14 cellular contexts compared by ENCODE assay signal in the genomic region with DNA sequence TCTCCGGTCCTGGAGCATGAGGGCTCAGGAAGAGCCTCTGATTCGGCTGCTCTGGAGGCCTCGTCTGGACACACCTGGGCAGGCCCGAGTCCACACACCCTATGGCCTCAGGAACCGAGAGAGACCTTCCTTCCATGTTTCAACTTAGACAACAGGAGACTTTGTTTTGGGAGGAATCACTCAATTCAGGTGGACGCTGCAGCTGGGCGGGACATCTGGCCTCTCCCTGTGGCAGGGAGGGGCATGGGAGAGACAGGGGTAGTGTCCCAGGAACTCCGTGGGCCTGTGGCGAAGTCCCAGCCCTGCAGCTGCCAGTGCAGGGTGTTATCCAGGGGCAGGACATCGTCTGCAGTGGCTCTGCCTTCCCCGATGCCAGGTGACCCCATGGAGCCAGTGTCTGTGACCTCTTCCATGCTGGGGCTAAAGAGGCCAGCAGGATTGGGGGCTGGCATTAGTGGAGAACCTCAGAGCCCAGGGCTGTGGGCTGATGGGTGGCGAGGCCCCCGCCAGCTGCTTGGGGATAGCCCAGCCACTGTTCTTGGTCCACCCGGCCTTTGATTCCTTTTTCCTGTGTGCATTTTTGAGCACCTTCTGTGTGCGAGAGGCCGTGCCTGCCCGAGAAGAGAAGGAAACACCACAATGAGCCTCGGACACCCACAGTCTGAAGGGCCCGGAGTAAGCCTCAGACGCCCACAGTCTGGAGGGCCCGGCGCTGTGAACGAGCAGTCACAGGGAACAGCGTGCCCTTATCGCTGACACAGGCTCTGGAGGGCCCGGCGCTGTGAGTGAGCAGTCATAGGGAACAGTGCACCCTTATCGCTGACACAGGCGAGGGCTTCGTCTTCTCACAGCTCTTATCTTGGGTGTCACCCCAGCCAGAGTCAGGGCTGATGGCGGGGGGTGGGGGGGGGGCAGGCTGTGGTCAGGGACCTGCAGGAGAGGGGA. TPM values are rescaled to one million over a fixed set of nuclear protein-coding genes. Genes with fewer than 3 reads are reported as not detected.
DNase-seq lines count a peak whose midpoint lies in the region; TF ChIP-seq lines count a peak whose summit lies in the region.
"Had no signal": no experiment of that assay in that cellular context is flagged by ENCODE, and none has a peak within 500 bp of the region (broad histone marks: within the 10 kb centered on the region; RNA-seq: fewer than 3 reads in every experiment).

No MANE protein-coding gene starts in this region.

- H3K27ac Mint-ChIP-seq in immature natural killer cell (no peak overlapping the region), glutamatergic neuron (ENCODE audit: unreplicated experiment) (no peak overlapping the region)
- H3K27ac Mint-ChIP-seq: activated CD4-positive, alpha-beta T cell treated with anti-CD3 and anti-CD28 coated beads, Interleukin-2, amount 10 ng/mL, durations not matched to agents 24 days and 14 days; activated T-helper 1 cell treated with anti-CD3 and anti-CD28 coated beads, Interleukin-12 subunit alpha, Interleukin-12 subunit beta, Interleukin-2, Interleukin-4 antibody, amounts not matched to agents 30 ng/mL and 10 ng/mL and 1 ng/mL, durations not matched to agents 14 hours and 24 hours and 36 hours had no signal

- H3K79me2 ChIP-seq in mammary epithelial cell (ENCODE audit: insufficient read depth, low read length) (peaks cover 50% of the 10 kb centered on the region), smooth muscle cell (ENCODE audit: low read depth) (peaks cover 93% of the 10 kb centered on the region)

- BruUV-seq in mammary epithelial cell (replicated peaks; lab: Mats Ljungman, UMichigan), result no TSS peak

- intact Hi-C loops in mammary epithelial cell (cut with micrococcal nuclease), result loop anchor here (2.0 kb wide), 1 partner anchor 16 kb away; no protein-coding TSS in a partner anchor

- peaks cover 34% of the 10 kb centered on the region for H3F3A ChIP-seq in smooth muscle cell (ENCODE audit: low read depth)

- H3K9me3 Mint-ChIP-seq in immature natural killer cell (no peaks in the 10 kb centered on the region), glutamatergic neuron (ENCODE audit: unreplicated experiment) (peaks cover 5% of the 10 kb centered on the region)
- H3K9me3 Mint-ChIP-seq: activated CD4-positive, alpha-beta T cell treated with anti-CD3 and anti-CD28 coated beads, Interleukin-2, amount 10 ng/mL, durations not matched to agents 24 days and 14 days; activated T-helper 1 cell treated with anti-CD3 and anti-CD28 coated beads, Interleukin-12 subunit alpha, Interleukin-12 subunit beta, Interleukin-2, Interleukin-4 antibody, amounts not matched to agents 30 ng/mL and 10 ng/mL and 1 ng/mL, durations not matched to agents 14 hours and 24 hours and 36 hours had no signal

- H3K4me3 ChIP-seq in HUES64 (ENCODE audit: low read length), result no peak overlapping the region
- no peak overlapping the region for H3K4me3 ChIP-seq in mammary epithelial cell (replicated peaks in 1 of 3; ENCODE audit: insufficient read depth in 1 of 3, low read depth in 2 of 3, low read length in 3 of 3)
- H3K4me3 ChIP-seq in smooth muscle cell, result no peak overlapping the region

- H3K4me1 Mint-ChIP-seq in immature natural killer cell (no peaks in the 10 kb centered on the region), glutamatergic neuron (ENCODE audit: low read depth, unreplicated experiment) (peaks cover 2% of the 10 kb centered on the region)

- H3K9ac ChIP-seq in HUES64 (ENCODE audit: low read depth, low read length) (peak overlapping the region; percentile 11; the same call in 1 of the 2 replicates), mammary epithelial cell (ENCODE audit: insufficient read depth, low read length) (no peak overlapping the region), smooth muscle cell (ENCODE audit: low read depth) (peak overlapping the region; percentile 13)

- DNase-seq in mammary epithelial cell (no peak), islet precursor cell (peak; percentile 57), smooth muscle cell (lab: John Stamatoyannopoulos, UW; ENCODE audit: unreplicated experiment) (no peak), ecto neural progenitor cell (ENCODE audit: low spot score) (no peak), immature natural killer cell (no peak), glutamatergic neuron (no peak), NOMO-1 treated with dmso at 0.1 percent for 144 hours (lab: John Stamatoyannopoulos, UW; ENCODE audit: unreplicated experiment) (no peak)
- DNase-seq: activated CD4-positive, alpha-beta T cell treated with anti-CD3 and anti-CD28 coated beads, Interleukin-2, amount 10 ng/mL, durations not matched to agents 24 days and 14 days; EL; Karpas-422; NCI-H1694 treated with DMSO at 0.1 percent for 48 hours; NCI-H748 treated with DMSO at 0.1 percent for 48 hours had no signal

- H2AFZ ChIP-seq in mammary epithelial cell (ENCODE audit: low read depth, low read length), result peak overlapping the region; percentile 72
- H2AFZ ChIP-seq in smooth muscle cell (ENCODE audit: low read depth), result no peak overlapping the region

- peak overlapping the region; percentile 38 for H3K4me2 ChIP-seq in mammary epithelial cell (ENCODE audit: insufficient read depth, low read depth, low read length)
- peak overlapping the region; percentile 62 for H3K4me2 ChIP-seq in smooth muscle cell

- H3K9me3 ChIP-seq in HUES64 (ENCODE audit: insufficient read depth, low read depth, low read length) (no peaks in the 10 kb centered on the region), mammary epithelial cell (replicated peaks; ENCODE audit: insufficient read depth, low read length) (no peaks in the 10 kb centered on the region), smooth muscle cell (replicated peaks; ENCODE audit: low read depth) (no peaks in the 10 kb centered on the region)

- 90% methylated on average over 31 of the region's 31 CpGs for WGBS in HUES64
- WGBS in mammary epithelial cell (ENCODE audit: low coverage, missing lambda C conversion rate), result 69% methylated on average over 16 of the region's 31 CpGs
- WGBS in smooth muscle cell (ENCODE audit: low lambda C conversion rate), result 32% methylated on average over 31 of the region's 31 CpGs

- dilution Hi-C loops in mammary epithelial cell (cut with HindIII; ENCODE audit: low sequenced_read_pairs), result no loop called here

- H4K20me1 ChIP-seq in mammary epithelial cell (ENCODE audit: insufficient read depth, low read length) (no peaks in the 10 kb centered on the region), smooth muscle cell (ENCODE audit: low read depth) (peaks cover 100% of the 10 kb centered on the region)

- H3K27me3 ChIP-seq in HUES64 (ENCODE audit: insufficient read depth, low read length) (no peaks in the 10 kb centered on the region), mammary epithelial cell (ENCODE audit: insufficient read depth, low read length) (no peaks in the 10 kb centered on the region), smooth muscle cell (ENCODE audit: low read depth) (no peaks in the 10 kb centered on the region)

- in situ Hi-C loops in mammary epithelial cell (cut with MboI; ENCODE audit: low sequenced_read_pairs in 2 of 2), result no loop called here

- TF ChIP-seq CTCF in mammary epithelial cell (conservative IDR thresholded peaks at IDR 0.05 in 1 of 2, IDR thresholded peaks at IDR 0.05 in 1 of 2; ENCODE audit: extremely low read depth in 1 of 2, insufficient read depth in 1 of 2, low read depth in 1 of 2, low read length in 2 of 2), result no peak
- no peak for TF ChIP-seq CTCF in smooth muscle cell (IDR thresholded peaks at IDR 0.05; ENCODE audit: borderline replicate concordance, insufficient read depth, poor library complexity, severe bottlenecking)
- no peak for TF ChIP-seq CTCF in glutamatergic neuron (IDR thresholded peaks at IDR 0.05; ENCODE audit: partially characterized antibody, unreplicated experiment)

- no peak overlapping the region for H3K4me3 Mint-ChIP-seq in immature natural killer cell
- H3K4me3 Mint-ChIP-seq in glutamatergic neuron (ENCODE audit: unreplicated experiment), result no peak overlapping the region
- H3K4me3 Mint-ChIP-seq: activated CD4-positive, alpha-beta T cell treated with anti-CD3 and anti-CD28 coated beads, Interleukin-2, amount 10 ng/mL, durations not matched to agents 24 days and 14 days; activated T-helper 1 cell treated with anti-CD3 and anti-CD28 coated beads, Interleukin-12 subunit alpha, Interleukin-12 subunit beta, Interleukin-2, Interleukin-4 antibody, amounts not matched to agents 30 ng/mL and 10 ng/mL and 1 ng/mL, durations not matched to agents 14 hours and 24 hours and 36 hours had no signal

- H3K27me3 Mint-ChIP-seq in immature natural killer cell (ENCODE audit: low read depth in 3 of 3), result peaks cover 10 to 11% (median 11%) of the 10 kb centered on the region in 3 donors
- peaks cover 10% of the 10 kb centered on the region for H3K27me3 Mint-ChIP-seq in glutamatergic neuron (ENCODE audit: unreplicated experiment)

- H3K36me3 ChIP-seq in HUES64 (ENCODE audit: insufficient read depth, low read length) (peaks cover 16% of the 10 kb centered on the region; the same call in 1 of the 2 replicates), mammary epithelial cell (ENCODE audit: insufficient read depth, low read length) (no peaks in the 10 kb centered on the region), smooth muscle cell (ENCODE audit: low read depth) (no peaks in the 10 kb centered on the region)

- no peaks in the 10 kb centered on the region for H3K36me3 Mint-ChIP-seq in immature natural killer cell
- no peaks in the 10 kb centered on the region for H3K36me3 Mint-ChIP-seq in glutamatergic neuron (ENCODE audit: unreplicated experiment)

- CTCF ChIA-PET in mammary epithelial cell (lab: Charles Lee; ENCODE audit: low non-redundant PET), result interaction anchor here (0.6 to 0.7 kb wide), 3 partner anchors 116 to 506 kb away, joined by 4 to 8 read pairs (median 4); no protein-coding TSS in a partner anchor

- H3K27ac ChIP-seq in HUES64 (ENCODE audit: low read depth, low read length) (peak overlapping the region; percentile 18), mammary epithelial cell (ENCODE audit: insufficient read depth, low read depth, low read length) (no peak overlapping the region), smooth muscle cell (ENCODE audit: low read depth) (peak overlapping the region; percentile 73)

- H3K4me1 ChIP-seq in HUES64 (ENCODE audit: insufficient read depth, low read length) (peaks cover 64% of the 10 kb centered on the region), mammary epithelial cell (ENCODE audit: insufficient read depth, low read length) (peaks cover 41% of the 10 kb centered on the region), smooth muscle cell (ENCODE audit: low read depth) (peaks cover 62% of the 10 kb centered on the region)

RNA-seq across cellular contexts. Expression of gene COL18A1, which starts 6.2 kb away (rescaled TPM):
- polyA plus RNA-seq in HUES64 (2013, experiment 1 of 2), result 84.3 TPM
- polyA plus RNA-seq in HUES64 (2013, experiment 2 of 2), result 87.8 TPM
- total RNA-seq in mammary epithelial cell, result 10 to 100 TPM; 45.6 to 79.7 TPM
- 27.3 TPM for polyA plus RNA-seq in mammary epithelial cell
- polyA minus RNA-seq in mammary epithelial cell, result 7.5 TPM
- total RNA-seq in smooth muscle cell, result 192 and 240 TPM in 2 replicates
- polyA plus RNA-seq in smooth muscle cell, result 362 and 485 TPM in 2 replicates
- polyA plus RNA-seq in immature natural killer cell, result 1 to 10 TPM in 1 of 3 donors, under 1 TPM in 2; 0.30 to 1.8 (median 0.46) TPM
- total RNA-seq in glutamatergic neuron (ENCODE audit: unreplicated experiment), result 9.5 TPM
